8 cellular contexts compared by ENCODE assay signal in the genomic region with DNA sequence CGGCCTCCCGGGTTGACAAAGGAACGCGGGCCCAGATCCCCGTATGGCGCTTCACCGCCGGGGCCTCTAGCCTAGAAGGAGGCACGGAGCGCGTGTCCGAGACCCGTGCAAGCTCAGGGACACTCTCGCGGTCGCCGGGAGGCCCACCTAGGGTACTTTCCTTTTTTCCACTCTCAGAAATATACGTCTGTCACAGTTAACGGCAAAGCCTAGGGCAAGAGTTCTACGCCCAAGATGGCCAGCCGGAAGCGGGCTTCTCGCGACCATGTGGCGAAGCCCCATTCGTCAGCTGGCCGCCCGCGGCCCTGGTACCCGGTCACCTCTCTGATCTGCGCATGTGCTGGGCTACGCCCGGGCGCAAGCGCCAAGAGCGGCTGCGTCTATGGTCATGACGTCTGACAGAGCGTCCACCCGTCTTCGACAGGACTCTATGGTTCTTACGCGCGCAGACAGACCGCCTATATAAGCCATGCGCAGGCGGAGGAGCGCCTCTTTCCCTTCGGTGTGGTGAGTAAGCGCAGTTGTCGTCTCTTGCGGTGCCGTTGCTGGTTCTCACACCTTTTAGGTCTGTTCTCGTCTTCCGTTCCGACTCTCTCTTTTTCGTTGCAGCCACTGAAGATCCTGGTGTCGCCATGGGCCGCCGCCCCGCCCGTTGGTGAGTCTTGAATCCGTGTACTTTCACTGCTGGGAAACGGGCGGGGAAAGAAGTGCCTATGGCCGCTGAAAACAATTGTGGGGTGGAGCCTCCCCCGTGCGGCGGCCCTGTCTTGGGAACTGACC.
DNase-seq lines count a peak whose midpoint lies in the region; ATAC-seq lines count a peak whose summit lies in the region.

A gene (plus strand): TSS at position 490 of the 780 bp plus-strand sequence. CDS start 143 bp downstream, at position 633.

- ATAC-seq in HG03439 (IDR thresholded peaks at IDR 0.05; ENCODE audit: unreplicated experiment): peak; percentile 79

- peak; percentile 96 for DNase-seq in Ammon's horn (ENCODE audit: low spot score)
- DNase-seq in GM19238 (ENCODE audit: insufficient read length, low spot score): peak; percentile 87
- DNase-seq in NCI-H510A treated with DMSO at 0.1 percent for 48 hours (lab: John Stamatoyannopoulos, UW): peak; percentile 94
- peak; percentile 82 for DNase-seq in activated CD4-positive, alpha-beta T cell treated with anti-CD3 and anti-CD28 coated beads for 1 hour
- peak; percentile 48 to 71 for DNase-seq in cerebellar nuclear complex (lab: John Stamatoyannopoulos, UW)
- DNase-seq in islet precursor cell: peak; percentile 98
- peak; percentile 80 for DNase-seq in stimulated activated CD4-positive, alpha-beta T cell treated with anti-CD3 and anti-CD28 coated beads, Interleukin-12 subunit alpha, Interleukin-12 subunit beta, amount 100 ng/mL, for 4 hours

Comparison
In these comparisons a context has a peak if more than half of its experiments do, and no peak if none do; other contexts are left out.
1. Peak in every context shown above with its lines: DNase-seq and ATAC-seq.